Comparison of ENCODE assay signal across 14 cellular contexts in the genomic region with DNA sequence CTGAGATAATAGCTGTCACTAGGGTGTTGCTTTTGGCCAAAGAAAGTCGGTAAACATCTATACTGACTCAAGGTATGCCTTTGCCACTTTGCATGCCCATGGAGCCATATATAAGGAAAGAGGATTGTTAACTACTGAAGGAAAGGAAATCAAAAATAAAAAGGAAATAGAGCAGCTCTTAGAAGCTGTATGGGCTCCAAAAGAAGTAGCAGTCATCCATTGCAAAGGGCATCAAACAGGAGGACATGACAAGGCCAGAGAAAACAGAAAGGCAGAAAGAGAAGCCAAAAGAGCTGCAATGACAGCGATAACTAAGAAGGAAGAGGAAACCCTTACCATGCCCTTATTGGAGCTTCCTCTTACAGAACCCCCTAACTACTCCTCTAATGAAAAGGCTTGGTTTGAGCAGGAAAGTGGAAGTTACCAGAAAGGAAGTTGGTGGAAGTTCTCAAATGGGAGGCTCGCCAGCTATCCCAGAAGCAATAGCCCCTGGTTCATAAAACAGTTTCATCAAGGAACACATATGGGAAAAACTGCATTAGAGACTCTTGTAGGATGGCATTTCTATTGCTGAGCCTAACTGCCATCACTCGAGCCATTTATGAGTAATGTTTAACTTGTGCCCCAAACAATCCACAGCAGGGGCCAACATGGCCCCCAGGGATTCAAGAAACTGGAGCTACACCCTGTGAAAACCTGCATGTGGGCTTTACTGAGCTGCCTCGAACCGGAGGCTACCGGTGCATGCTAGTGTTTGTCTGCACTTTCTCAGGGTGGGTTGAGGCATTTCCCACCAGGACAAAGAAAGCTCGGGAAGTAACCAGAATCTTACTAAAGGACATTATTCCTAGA. TPM values are rescaled to one million over a fixed set of nuclear protein-coding genes. Genes with fewer than 3 reads are reported as not detected.
DNase-seq lines count a peak whose midpoint lies in the region; ATAC-seq and TF ChIP-seq lines count a peak whose summit lies in the region.
"Had no signal": no experiment of that assay in that cellular context is flagged by ENCODE, and none has a peak within 500 bp of the region (broad histone marks: within the 10 kb centered on the region; RNA-seq: fewer than 3 reads in every experiment).

No MANE protein-coding gene starts in this region.

- TF ChIP-seq CTCF in left ventricle myocardium inferior (IDR thresholded peaks at IDR 0.05; ENCODE audit: borderline replicate concordance) (no peak), NB4 (IDR thresholded peaks at IDR 0.05; ENCODE audit: low read depth, low read length) (no peak), endothelial cell (IDR thresholded peaks at IDR 0.05; ENCODE audit: unreplicated experiment) (no peak), upper lobe of right lung (IDR thresholded peaks at IDR 0.05) (no peak), GM10266 (IDR thresholded peaks at IDR 0.05; ENCODE audit: control insufficient read depth, insufficient read depth, low read depth, missing control alignments) (no peak)

- peaks cover 4% of the 10 kb centered on the region for H3K27me3 Mint-ChIP-seq in endothelial cell (ENCODE audit: unreplicated experiment)

- peak overlapping the region; percentile 3 for H3K4me3 Mint-ChIP-seq in endothelial cell (ENCODE audit: unreplicated experiment)
- H3K4me3 Mint-ChIP-seq: activated CD8-positive, alpha-beta memory T cell treated with anti-CD3 and anti-CD28 coated beads, Interleukin-2, amount 10 ng/mL, durations not matched to agents 7 days and 5 days had no signal

- no peak overlapping the region for H3K27ac ChIP-seq in left ventricle myocardium inferior (replicated peaks)
- no peak overlapping the region for H3K27ac ChIP-seq in upper lobe of right lung
- H3K27ac ChIP-seq: PC-9 had no signal

- TF ChIP-seq POLR2A in NB4 (IDR thresholded peaks at IDR 0.05; ENCODE audit: extremely low read depth, insufficient read length), result no peak

- H3K27me3 ChIP-seq in left ventricle myocardium inferior (ENCODE audit: low read depth) (no peaks in the 10 kb centered on the region), upper lobe of right lung (no peaks in the 10 kb centered on the region)

- H3K4me1 ChIP-seq in left ventricle myocardium inferior (peaks cover 23% of the 10 kb centered on the region), upper lobe of right lung (peaks cover 6% of the 10 kb centered on the region)

- H3K36me3 ChIP-seq in left ventricle myocardium inferior (no peaks in the 10 kb centered on the region), upper lobe of right lung (no peaks in the 10 kb centered on the region)

- H3K4me3 ChIP-seq in left ventricle myocardium inferior (no peak overlapping the region), NB4 (ENCODE audit: low read depth, low read length) (no peak overlapping the region), upper lobe of right lung (no peak overlapping the region)
- H3K4me3 ChIP-seq: PC-9 had no signal

- intact Hi-C loops in Right ventricle myocardium superior (cut with DNase I) (no loop called here), left ventricle myocardium inferior (cut with micrococcal nuclease) (no loop called here), upper lobe of right lung (cut with DNase I) (no loop called here)

- no peak for DNase-seq in Right ventricle myocardium superior
- DNase-seq in left ventricle myocardium inferior, result no peak
- peak; percentile 25 for DNase-seq in NB4 (ENCODE audit: low read depth)
- no peak for DNase-seq in endothelial cell (ENCODE audit: low spot score)
- no peak for DNase-seq in upper lobe of right lung
- no peak for DNase-seq in NCI-H2029 (lab: John Stamatoyannopoulos, UW)
- DNase-seq in GM10266 (ENCODE audit: extremely low spot score), result no peak
- no peak for DNase-seq in NCI-H524 (lab: John Stamatoyannopoulos, UW)
- DNase-seq: activated CD8-positive, alpha-beta memory T cell treated with anti-CD3 and anti-CD28 coated beads, Interleukin-2, amount 10 ng/mL, durations not matched to agents 7 days and 5 days; cerebellar nuclear complex; DMS79 treated with DMSO at 0.1 percent for 48 hours; NCI-H1048; PC-9; stimulated activated CD4-positive, alpha-beta T cell treated with anti-CD3 and anti-CD28 coated beads, Interleukin-1b, Interleukin-23, amount 100 ng/mL, for 48 hours had no signal

- peaks cover 19% of the 10 kb centered on the region for H3K9me3 Mint-ChIP-seq in endothelial cell (ENCODE audit: unreplicated experiment)

- H3K27ac Mint-ChIP-seq in endothelial cell (ENCODE audit: unreplicated experiment), result no peak overlapping the region
- H3K27ac Mint-ChIP-seq: activated CD8-positive, alpha-beta memory T cell treated with anti-CD3 and anti-CD28 coated beads, Interleukin-2, amount 10 ng/mL, durations not matched to agents 7 days and 5 days had no signal

- H3K36me3 Mint-ChIP-seq in endothelial cell (ENCODE audit: low read depth, unreplicated experiment), result peaks cover 23% of the 10 kb centered on the region

- H3K9me3 ChIP-seq in left ventricle myocardium inferior (replicated peaks) (no peaks in the 10 kb centered on the region), upper lobe of right lung (no peaks in the 10 kb centered on the region)

- ATAC-seq in Right ventricle myocardium superior (ENCODE audit: poor library complexity), result peak; percentile 19
- peak; percentile 81 for ATAC-seq in upper lobe of right lung

- peaks cover 4% of the 10 kb centered on the region for H3K4me1 Mint-ChIP-seq in endothelial cell (ENCODE audit: unreplicated experiment)

RNA-seq across cellular contexts. Expression of a gene that starts 7.0 kb away (rescaled TPM):
- total RNA-seq in Right ventricle myocardium superior (not detected), left ventricle myocardium inferior (not detected), endothelial cell (ENCODE audit: unreplicated experiment) (not detected), upper lobe of right lung (not detected)
- total RNA-seq: activated CD8-positive, alpha-beta memory T cell treated with anti-CD3 and anti-CD28 coated beads, Interleukin-2, amount 10 ng/mL, durations not matched to agents 7 days and 5 days; PC-9 had no signal

RNA-seq across cellular contexts. Expression of a gene that starts 52.7 kb away (rescaled TPM):
- total RNA-seq in Right ventricle myocardium superior (99.9 TPM), left ventricle myocardium inferior (97.6 TPM), endothelial cell (ENCODE audit: unreplicated experiment) (58.3 TPM), upper lobe of right lung (239 TPM)
